ENCODE assay signal across 9 cellular contexts in genomic region chr4:188971125-188971524, GRCh38.
DNase-seq lines count a peak whose midpoint lies in the region; ATAC-seq and TF ChIP-seq lines count a peak whose summit lies in the region.
"Had no signal": no experiment of that assay in that cellular context is flagged by ENCODE, and none has a peak within 500 bp of the region (broad histone marks: within the 10 kb centered on the region; RNA-seq: fewer than 3 reads in every experiment).

No MANE protein-coding gene starts in this region.

- H3K9me3 Mint-ChIP-seq in MCF 10A (ENCODE audit: unreplicated experiment): no peaks in the 10 kb centered on the region
- peaks cover 13% of the 10 kb centered on the region for H3K9me3 Mint-ChIP-seq in activated CD4-positive, alpha-beta T cell treated with anti-CD3 and anti-CD28 coated beads for 36 hours (ENCODE audit: low read depth)

- TF ChIP-seq CTCF in MCF 10A (IDR thresholded peaks at IDR 0.05; ENCODE audit: unreplicated experiment) (peak; percentile 36), breast epithelium (IDR thresholded peaks at IDR 0.05) (no peak)

- no peak overlapping the region for H3K4me3 ChIP-seq in breast epithelium

- no TSS peak for BruUV-seq in MCF 10A (replicated peaks; lab: Mats Ljungman, UMichigan)

- no peak overlapping the region for H3K4me3 Mint-ChIP-seq in MCF 10A (ENCODE audit: unreplicated experiment)
- no peak overlapping the region for H3K4me3 Mint-ChIP-seq in activated CD4-positive, alpha-beta T cell treated with anti-CD3 and anti-CD28 coated beads for 36 hours
- H3K4me3 Mint-ChIP-seq: CD4-positive, alpha-beta T cell had no signal

- intact Hi-C loops in MCF 10A (cut with micrococcal nuclease) (loop anchor here (1.0 kb wide), 2 partner anchors 153 to 231 kb away; no protein-coding TSS in a partner anchor), breast epithelium (cut with DNase I; ENCODE audit: low total_unique reads) (no loop called here)
- intact Hi-C loops in activated CD4-positive, alpha-beta T cell treated with anti-CD3 and anti-CD28 coated beads for 36 hours (cut with DNase I, micrococcal nuclease): loop anchor here in 1 of 2 experiments (2.0 kb wide), 1 partner anchor 822 kb away; no protein-coding TSS in a partner anchor

- H3K27ac Mint-ChIP-seq in MCF 10A (ENCODE audit: low read depth, unreplicated experiment): no peak overlapping the region
- H3K27ac Mint-ChIP-seq in activated CD4-positive, alpha-beta T cell treated with anti-CD3 and anti-CD28 coated beads for 36 hours: no peak overlapping the region
- H3K27ac Mint-ChIP-seq: CD4-positive, alpha-beta T cell had no signal

- no peaks in the 10 kb centered on the region for H3K36me3 Mint-ChIP-seq in MCF 10A (ENCODE audit: insufficient read depth, unreplicated experiment)
- H3K36me3 Mint-ChIP-seq in activated CD4-positive, alpha-beta T cell treated with anti-CD3 and anti-CD28 coated beads for 36 hours (ENCODE audit: low read depth): no peaks in the 10 kb centered on the region

- H3K27ac ChIP-seq in breast epithelium: no peak overlapping the region

- DNase-seq in MCF 10A (ENCODE audit: unreplicated experiment) (peak; percentile 57), breast epithelium (ENCODE audit: low spot score in 2 of 2) (no peak), OCI-M1 (lab: John Stamatoyannopoulos, UW) (peak; percentile 24), fibroblast of peridontal ligament (ENCODE audit: extremely low read depth) (peak; percentile 46), NCI-H1930 (lab: John Stamatoyannopoulos, UW) (no peak), GOT3 (lab: John Stamatoyannopoulos, UW) (no peak)
- DNase-seq in activated CD4-positive, alpha-beta T cell treated with anti-CD3 and anti-CD28 coated beads for 36 hours: no peak
- no peak for DNase-seq in stimulated activated CD4-positive, alpha-beta T cell treated with anti-CD3 and anti-CD28 coated beads, Interleukin-2, amount 100 ng/mL, for 48 hours
- DNase-seq: CD4-positive, alpha-beta T cell had no signal

- TF ChIP-seq POLR2A in breast epithelium (IDR thresholded peaks at IDR 0.05): no peak

- ATAC-seq in activated CD4-positive, alpha-beta T cell treated with anti-CD3 and anti-CD28 coated beads for 36 hours: no peak

- POLR2A ChIA-PET in MCF 10A (lab: Yijun Ruan, JAX): interaction anchor here (0.6 kb wide), 1 partner anchor 244 kb away, joined by 3 read pairs; no protein-coding TSS in a partner anchor
- POLR2A ChIA-PET in activated CD4-positive, alpha-beta T cell treated with anti-CD3 and anti-CD28 coated beads for 36 hours (lab: Charles Lee): no interaction called here

- no peaks in the 10 kb centered on the region for H3K27me3 Mint-ChIP-seq in MCF 10A (ENCODE audit: insufficient read depth, unreplicated experiment)
- no peaks in the 10 kb centered on the region for H3K27me3 Mint-ChIP-seq in activated CD4-positive, alpha-beta T cell treated with anti-CD3 and anti-CD28 coated beads for 36 hours
- H3K27me3 Mint-ChIP-seq: CD4-positive, alpha-beta T cell had no signal

- H3K27me3 ChIP-seq in breast epithelium: no peaks in the 10 kb centered on the region

- no peaks in the 10 kb centered on the region for H3K4me1 Mint-ChIP-seq in MCF 10A (ENCODE audit: insufficient read depth, unreplicated experiment)
- H3K4me1 Mint-ChIP-seq in activated CD4-positive, alpha-beta T cell treated with anti-CD3 and anti-CD28 coated beads for 36 hours: no peaks in the 10 kb centered on the region

- CTCF ChIA-PET in MCF 10A (lab: Yijun Ruan, JAX): interaction anchor here (0.8 to 3.6 kb wide), 17 partner anchors 10 to 932 kb away, joined by 3 to 29 read pairs (median 4); no protein-coding TSS in a partner anchor
- CTCF ChIA-PET in activated CD4-positive, alpha-beta T cell treated with anti-CD3 and anti-CD28 coated beads for 36 hours (lab: Charles Lee): no interaction called here

- no peaks in the 10 kb centered on the region for H3K4me1 ChIP-seq in breast epithelium

- H3K9me3 ChIP-seq in breast epithelium: no peaks in the 10 kb centered on the region

- no peaks in the 10 kb centered on the region for H3K36me3 ChIP-seq in breast epithelium

Comparison
In these comparisons a context has a peak if more than half of its experiments do, and no peak if none do; other contexts are left out.
1. DNase-seq: peak in MCF 10A (single experiment), OCI-M1 (single experiment) and fibroblast of peridontal ligament (single experiment); none in breast epithelium (0 of 2), activated CD4-positive, alpha-beta T cell treated with anti-CD3 and anti-CD28 coated beads for 36 hours (single experiment), NCI-H1930 (0 of 2), GOT3 (single experiment) and stimulated activated CD4-positive, alpha-beta T cell treated with anti-CD3 and anti-CD28 coated beads, Interleukin-2, amount 100 ng/mL, for 48 hours (0 of 2).